In genomic region chr2:115303-115702, GRCh38 we compare ENCODE assay signal across 22 cellular contexts.
DNase-seq lines count a peak whose midpoint lies in the region; ATAC-seq, FAIRE-seq and TF ChIP-seq lines count a peak whose summit lies in the region.
"Had no signal": no experiment of that assay in that cellular context is flagged by ENCODE, and none has a peak within 500 bp of the region (broad histone marks: within the 10 kb centered on the region; RNA-seq: fewer than 3 reads in every experiment).

No MANE protein-coding gene starts in this region.

- H3K27ac ChIP-seq in WERI-Rb-1 (no peak overlapping the region), keratinocyte (ENCODE audit: control insufficient read depth, insufficient read depth, low read length) (no peak overlapping the region), mesenchymal stem cell (ENCODE audit: low read length, poor library complexity, severe bottlenecking) (no peak overlapping the region)
- H3K27ac ChIP-seq: coronary artery, HL-60, psoas muscle had no signal

- no peak overlapping the region for H2BK15ac ChIP-seq in mesenchymal stem cell (ENCODE audit: low read depth, poor library complexity, severe bottlenecking)

- H3K9me1 ChIP-seq in keratinocyte (ENCODE audit: control insufficient read depth, extremely low read depth, insufficient read depth, low read length): no peaks in the 10 kb centered on the region

- no peak overlapping the region for H3K18ac ChIP-seq in mesenchymal stem cell (ENCODE audit: low read depth in 1 of 2, low read length in 2 of 2)

- peak; percentile 97 for FAIRE-seq in keratinocyte (lab: Jason Lieb, UNC)
- FAIRE-seq: GM18507, GM19239 had no signal

- DNase-seq in A172 (ENCODE audit: low spot score) (peak; percentile 26), H4 (ENCODE audit: low spot score) (peak; percentile 2), WERI-Rb-1 (no peak), keratinocyte (ENCODE audit: low read depth, low spot score) (peak; percentile 65), mesenchymal stem cell (no peak)
- no peak for DNase-seq in stimulated activated CD4-positive, alpha-beta T cell treated with anti-CD3 and anti-CD28 coated beads, Interleukin-2, amount 100 ng/mL, for 48 hours
- DNase-seq: activated effector memory CD4-positive, alpha-beta T cell treated with anti-CD3 and anti-CD28 coated beads, Interleukin-2, amount 50 U/mL, for 16 hours; COR-L47; glutamatergic neuron; Kasumi-1; naive B cell; NCI-H524; psoas muscle; stimulated activated CD4-positive, alpha-beta T cell treated with anti-CD3 and anti-CD28 coated beads, Interleukin-15, amount 100 ng/mL, for 24 hours; SW 1271 had no signal

- H3K9ac ChIP-seq in keratinocyte (ENCODE audit: control insufficient read depth, extremely low read depth, insufficient read depth, low read length) (no peak overlapping the region), mesenchymal stem cell (ENCODE audit: low read length) (no peak overlapping the region)

- H3K79me1 ChIP-seq in mesenchymal stem cell (replicated peaks; ENCODE audit: low read length, poor library complexity, severe bottlenecking): no peaks in the 10 kb centered on the region

- H4K20me1 ChIP-seq in keratinocyte (ENCODE audit: control insufficient read depth, extremely low read depth, insufficient read depth, low read length): no peaks in the 10 kb centered on the region

- WGBS in mesenchymal stem cell: 25% methylated on average over 3 of the region's 3 CpGs

- H2BK5ac ChIP-seq in mesenchymal stem cell (ENCODE audit: low read depth, low read length, poor library complexity, severe bottlenecking): no peak overlapping the region

- H2AFZ ChIP-seq in keratinocyte (ENCODE audit: control insufficient read depth, low read length) (peak overlapping the region; percentile 44), mesenchymal stem cell (ENCODE audit: low read depth, low read length) (no peak overlapping the region)

- no peak overlapping the region for H3K4ac ChIP-seq in mesenchymal stem cell (ENCODE audit: low read depth in 1 of 2, low read length in 2 of 2)

- no peaks in the 10 kb centered on the region for H3K79me2 ChIP-seq in keratinocyte (ENCODE audit: control insufficient read depth, insufficient read depth, low read length)

- dilution Hi-C loops in keratinocyte (cut with MboI; ENCODE audit: extremely low pct_ligation_motif_present, low sequenced_read_pairs): no loop called here

- no peak overlapping the region for H3K14ac ChIP-seq in mesenchymal stem cell (ENCODE audit: low read length in 2 of 2)

- H3K4me2 ChIP-seq in keratinocyte (ENCODE audit: control insufficient read depth, extremely low read depth, insufficient read depth, low read depth, low read length) (no peak overlapping the region), mesenchymal stem cell (ENCODE audit: low read length, poor library complexity, severe bottlenecking) (no peak overlapping the region)

- no peak overlapping the region for H2BK12ac ChIP-seq in mesenchymal stem cell (ENCODE audit: low read length in 2 of 2)

- no peak overlapping the region for H4K91ac ChIP-seq in mesenchymal stem cell (ENCODE audit: low read length)

- peaks cover 4% of the 10 kb centered on the region for H3K27me3 ChIP-seq in WERI-Rb-1 (ENCODE audit: insufficient read depth, low read depth, severe bottlenecking)
- H3K27me3 ChIP-seq in keratinocyte (ENCODE audit: control insufficient read depth, extremely low read depth, insufficient read depth, low read length): no peaks in the 10 kb centered on the region
- no peaks in the 10 kb centered on the region for H3K27me3 ChIP-seq in mesenchymal stem cell (ENCODE audit: control insufficient read depth in 1 of 2, insufficient read depth in 1 of 2, low read length in 2 of 2)

- H3K4me3 ChIP-seq in WERI-Rb-1 (ENCODE audit: low read depth, low read length) (no peak overlapping the region), keratinocyte (ENCODE audit: control insufficient read depth in 2 of 3, extremely low read depth in 1 of 3, insufficient read depth in 2 of 3, low read depth in 1 of 3, low read length in 3 of 3) (no peak overlapping the region), mesenchymal stem cell (ENCODE audit: insufficient read depth in 1 of 2, low read depth in 1 of 2, low read length in 2 of 2) (no peak overlapping the region)
- H3K4me3 ChIP-seq: coronary artery, psoas muscle had no signal

- H3K36me3 ChIP-seq in WERI-Rb-1 (no peaks in the 10 kb centered on the region), keratinocyte (ENCODE audit: control insufficient read depth in 2 of 2, extremely low read depth in 1 of 2, insufficient read depth in 2 of 2, low read length in 2 of 2) (no peaks in the 10 kb centered on the region), mesenchymal stem cell (ENCODE audit: control insufficient read depth in 1 of 2, insufficient read depth in 2 of 2, low read depth in 1 of 2, low read length in 2 of 2) (no peaks in the 10 kb centered on the region)

- H3K23ac ChIP-seq in mesenchymal stem cell (ENCODE audit: low read length in 2 of 2): no peak overlapping the region

- TF ChIP-seq CTCF in WERI-Rb-1 (IDR thresholded peaks at IDR 0.05; ENCODE audit: low read depth, low read length): peak; percentile 27; the same call in 1 of the 2 replicates
- TF ChIP-seq CTCF in keratinocyte (optimal IDR thresholded peaks at IDR 0.05 in 1 of 3, IDR thresholded peaks at IDR 0.05 in 1 of 3, conservative IDR thresholded peaks at IDR 0.05 in 1 of 3; ENCODE audit: extremely low read depth in 1 of 3, insufficient read depth in 2 of 3, low read length in 3 of 3): peak in 2 of 3 experiments; percentile 25 to 72

- H3K4me1 ChIP-seq in keratinocyte (ENCODE audit: control insufficient read depth, extremely low read depth, insufficient read depth, low read length): peaks cover 9% of the 10 kb centered on the region
- H3K4me1 ChIP-seq in mesenchymal stem cell (ENCODE audit: control insufficient read depth, insufficient read depth, low read depth, low read length): no peaks in the 10 kb centered on the region
- H3K4me1 ChIP-seq: psoas muscle had no signal

- no peak overlapping the region for H2BK120ac ChIP-seq in mesenchymal stem cell (ENCODE audit: low read depth, low read length)

- H2AK5ac ChIP-seq in mesenchymal stem cell (ENCODE audit: low read length, severe bottlenecking): no peak overlapping the region

- ATAC-seq in HG02973 (IDR thresholded peaks at IDR 0.05; ENCODE audit: unreplicated experiment) (no peak), HG02642 (IDR thresholded peaks at IDR 0.05; ENCODE audit: poor library complexity, unreplicated experiment) (no peak)
- ATAC-seq: left lobe of liver, psoas muscle had no signal

- H3K9me3 ChIP-seq in WERI-Rb-1 (ENCODE audit: severe bottlenecking): no peaks in the 10 kb centered on the region
- H3K9me3 ChIP-seq in keratinocyte (ENCODE audit: control insufficient read depth, low read depth, low read length): no peaks in the 10 kb centered on the region
- no peaks in the 10 kb centered on the region for H3K9me3 ChIP-seq in mesenchymal stem cell (ENCODE audit: control insufficient read depth, low read length)
- H3K9me3 ChIP-seq: psoas muscle had no signal

- H4K8ac ChIP-seq in mesenchymal stem cell (ENCODE audit: low read length): no peak overlapping the region

Comparison
In these comparisons a context has a peak if more than half of its experiments do, and no peak if none do; other contexts are left out.
1. DNase-seq: peak in A172 (single experiment), H4 (single experiment) and keratinocyte (single experiment); none in WERI-Rb-1 (single experiment), mesenchymal stem cell (single experiment) and stimulated activated CD4-positive, alpha-beta T cell treated with anti-CD3 and anti-CD28 coated beads, Interleukin-2, amount 100 ng/mL, for 48 hours (0 of 2).